26 cellular contexts compared by ENCODE assay signal in the genomic region with DNA sequence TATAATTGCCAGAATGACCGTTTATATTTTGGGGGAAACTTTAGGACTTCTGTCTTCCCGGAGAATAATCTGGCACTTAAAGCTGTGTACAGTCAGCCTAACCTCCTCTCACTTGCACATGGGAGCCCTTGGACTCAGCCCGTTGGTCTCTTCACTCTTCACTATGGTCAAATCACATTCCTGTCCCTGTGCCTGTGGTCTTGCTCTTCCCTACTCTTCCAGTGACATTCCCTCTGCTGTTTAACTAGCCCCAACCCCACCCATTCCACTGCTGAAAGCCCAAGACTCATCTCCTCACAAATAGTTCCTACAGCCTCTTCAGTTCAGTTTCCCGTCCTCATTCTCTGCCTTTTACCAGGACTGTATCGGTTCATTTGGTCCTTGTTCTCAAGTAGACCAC.
"Had no signal": no experiment of that assay in that cellular context is flagged by ENCODE, and none has a peak within 500 bp of the region (broad histone marks: within the 10 kb centered on the region; RNA-seq: fewer than 3 reads in every experiment).

No MANE protein-coding gene starts in this region.

- H3K9me3 Mint-ChIP-seq: activated B cell treated with CpG ODN at 0.5 μM for 24 hours; activated naive CD4-positive, alpha-beta T cell treated with anti-CD3 and anti-CD28 coated beads, Interleukin-2, amount 50 U/mL, for 72 hours; activated T-helper 2 cell treated with anti-CD3 and anti-CD28 coated beads, Interferon-gamma antibody, Interleukin-2, Interleukin-4, amounts not matched to agents 10 μg/mL and 5 μg/mL and 100 μg/mL, durations not matched to agents 14 hours and 24 hours and 36 hours; central memory CD8-positive, alpha-beta T cell; dendritic cell treated with granulocyte-macrophage colony-stimulating factor and Interleukin-4, amounts not matched to agents 40 ng/mL and 50 ng/mL, for 4 days; stimulated activated memory B cell treated with anti-CD40 and anti-IgM and Interleukin-4, amounts not matched to agents 10 μg/mL and 1 μg/mL and 100 μg/mL, for 72 hours; stimulated activated naive CD8-positive, alpha-beta T cell treated with anti-CD3 and anti-CD28 coated beads, Interleukin-15, amount 100 ng/mL, for 72 hours had no signal

- H3K4me3 Mint-ChIP-seq: activated B cell treated with CpG ODN at 0.5 μM for 24 hours; activated CD8-positive, alpha-beta memory T cell treated with anti-CD3 and anti-CD28 coated beads, Interleukin-2, amount 10 ng/mL, durations not matched to agents 7 days and 5 days; activated CD8-positive, alpha-beta T cell treated with anti-CD3 and anti-CD28 coated beads, Interleukin-2, amount 10 ng/mL, durations not matched to agents 7 days and 5 days; central memory CD8-positive, alpha-beta T cell; dendritic cell treated with granulocyte-macrophage colony-stimulating factor and Interleukin-4, amounts not matched to agents 40 ng/mL and 50 ng/mL, for 4 days; stimulated activated memory B cell treated with anti-CD40 and anti-IgM and Interleukin-4, amounts not matched to agents 10 μg/mL and 1 μg/mL and 100 μg/mL, for 72 hours; stimulated activated naive CD8-positive, alpha-beta T cell treated with anti-CD3 and anti-CD28 coated beads, Interleukin-15, amount 100 ng/mL, for 72 hours had no signal

- H3K9me3 ChIP-seq: breast epithelium, esophagus squamous epithelium, left lung, ovary, right lobe of liver, upper lobe of left lung had no signal

- H3K4me1 ChIP-seq: breast epithelium, esophagus squamous epithelium, heart right ventricle, left lung, right lobe of liver, upper lobe of left lung had no signal

- H3K4me3 ChIP-seq: breast epithelium, esophagus squamous epithelium, heart right ventricle, left lung, lung, ovary, right lobe of liver, skin epidermis, upper lobe of left lung had no signal

- H3K27me3 ChIP-seq: esophagus squamous epithelium, heart right ventricle, ovary, right lobe of liver, upper lobe of left lung had no signal

- H3K4me1 Mint-ChIP-seq: activated B cell treated with CpG ODN at 0.5 μM for 24 hours; activated CD8-positive, alpha-beta memory T cell treated with anti-CD3 and anti-CD28 coated beads, Interleukin-2, amount 10 ng/mL, durations not matched to agents 7 days and 5 days; central memory CD8-positive, alpha-beta T cell; stimulated activated memory B cell treated with anti-CD40 and anti-IgM and Interleukin-4, amounts not matched to agents 10 μg/mL and 1 μg/mL and 100 μg/mL, for 72 hours; stimulated activated naive CD8-positive, alpha-beta T cell treated with anti-CD3 and anti-CD28 coated beads, Interleukin-15, amount 100 ng/mL, for 72 hours had no signal

- H3K27ac Mint-ChIP-seq: activated B cell treated with CpG ODN at 0.5 μM for 24 hours; activated CD8-positive, alpha-beta memory T cell treated with anti-CD3 and anti-CD28 coated beads, Interleukin-2, amount 10 ng/mL, durations not matched to agents 7 days and 5 days; activated CD8-positive, alpha-beta T cell treated with anti-CD3 and anti-CD28 coated beads, Interleukin-2, amount 10 ng/mL, durations not matched to agents 7 days and 5 days; activated naive CD4-positive, alpha-beta T cell treated with anti-CD3 and anti-CD28 coated beads, Interleukin-2, amount 50 U/mL, for 72 hours; activated T-helper 2 cell treated with anti-CD3 and anti-CD28 coated beads, Interferon-gamma antibody, Interleukin-2, Interleukin-4, amounts not matched to agents 10 μg/mL and 5 μg/mL and 100 μg/mL, durations not matched to agents 14 hours and 24 hours and 36 hours; dendritic cell treated with granulocyte-macrophage colony-stimulating factor and Interleukin-4, amounts not matched to agents 40 ng/mL and 50 ng/mL, for 4 days; progenitor cell of endocrine pancreas; stimulated activated memory B cell treated with anti-CD40 and anti-IgM and Interleukin-4, amounts not matched to agents 10 μg/mL and 1 μg/mL and 100 μg/mL, for 72 hours; stimulated activated naive CD8-positive, alpha-beta T cell treated with anti-CD3 and anti-CD28 coated beads, Interleukin-15, amount 100 ng/mL, for 72 hours had no signal

- ATAC-seq: activated CD8-positive, alpha-beta memory T cell treated with anti-CD3 and anti-CD28 coated beads, Interleukin-2, amount 10 ng/mL, durations not matched to agents 7 days and 5 days; activated CD8-positive, alpha-beta T cell treated with anti-CD3 and anti-CD28 coated beads, Interleukin-2, amount 10 ng/mL, durations not matched to agents 7 days and 5 days; activated naive CD4-positive, alpha-beta T cell treated with anti-CD3 and anti-CD28 coated beads, Interleukin-2, amount 50 U/mL, for 72 hours; heart right ventricle; left lung; right lobe of liver; stimulated activated memory B cell treated with anti-CD40 and anti-IgM and Interleukin-4, amounts not matched to agents 10 μg/mL and 1 μg/mL and 100 μg/mL, for 72 hours; stimulated activated naive CD8-positive, alpha-beta T cell treated with anti-CD3 and anti-CD28 coated beads, Interleukin-15, amount 100 ng/mL, for 72 hours had no signal

- H3K27ac ChIP-seq: breast epithelium, esophagus squamous epithelium, heart right ventricle, left lung, ovary, right lobe of liver, skin epidermis, upper lobe of left lung had no signal

- H3K36me3 ChIP-seq: breast epithelium, esophagus squamous epithelium, heart right ventricle, left lung, ovary, right lobe of liver, upper lobe of left lung had no signal

- H3K36me3 Mint-ChIP-seq: activated CD8-positive, alpha-beta memory T cell treated with anti-CD3 and anti-CD28 coated beads, Interleukin-2, amount 10 ng/mL, durations not matched to agents 7 days and 5 days; activated naive CD4-positive, alpha-beta T cell treated with anti-CD3 and anti-CD28 coated beads, Interleukin-2, amount 50 U/mL, for 72 hours; stimulated activated memory B cell treated with anti-CD40 and anti-IgM and Interleukin-4, amounts not matched to agents 10 μg/mL and 1 μg/mL and 100 μg/mL, for 72 hours had no signal

- DNase-seq: activated B cell treated with CpG ODN at 0.5 μM for 24 hours; activated CD8-positive, alpha-beta memory T cell treated with anti-CD3 and anti-CD28 coated beads, Interleukin-2, amount 10 ng/mL, durations not matched to agents 7 days and 5 days; activated CD8-positive, alpha-beta T cell treated with anti-CD3 and anti-CD28 coated beads, Interleukin-2, amount 10 ng/mL, durations not matched to agents 7 days and 5 days; activated naive CD4-positive, alpha-beta T cell; activated T-cell treated with anti-CD3 and anti-CD28 coated beads, Interleukin-2, amount 50 U/mL, for 48 hours; esophagus squamous epithelium; foreskin melanocyte; heart right ventricle; kidney glomerular epithelial cell; left lung; mesendoderm; ovary; right lobe of liver; stimulated activated CD4-positive, alpha-beta T cell treated with anti-CD3 and anti-CD28 coated beads, Interleukin-4, amount 100 ng/mL, for 24 hours; stimulated activated naive CD8-positive, alpha-beta T cell treated with anti-CD3 and anti-CD28 coated beads, Interleukin-15, amount 100 ng/mL, for 72 hours; substantia nigra; upper lobe of left lung had no signal
